In genomic region chr14:101843665-101844064, GRCh38 we compare ENCODE assay signal across 1 cellular context.
TF ChIP-seq lines count a peak whose summit lies in the region.

No MANE protein-coding gene starts in this region.

TF ChIP-seq in WTC11, 78 proteins besides CTCF, POLR2A, EP300 and RAD21 (continued from another document):
- no peak for TF ChIP-seq PRDM15 (CRISPR knock-in tag; IDR thresholded peaks at IDR 0.05)
- no peak for TF ChIP-seq GRHL2 (CRISPR knock-in tag; IDR thresholded peaks at IDR 0.05; ENCODE audit: insufficient replicate concordance, severe bottlenecking)
- no peak for TF ChIP-seq EMX1 (CRISPR knock-in tag; IDR thresholded peaks at IDR 0.05)
- TF ChIP-seq SOX15 (CRISPR knock-in tag; IDR thresholded peaks at IDR 0.05) = no peak
- TF ChIP-seq E2F5 (CRISPR knock-in tag; IDR thresholded peaks at IDR 0.05) = no peak
